ENCODE assay signal across 9 cellular contexts in the genomic region with DNA sequence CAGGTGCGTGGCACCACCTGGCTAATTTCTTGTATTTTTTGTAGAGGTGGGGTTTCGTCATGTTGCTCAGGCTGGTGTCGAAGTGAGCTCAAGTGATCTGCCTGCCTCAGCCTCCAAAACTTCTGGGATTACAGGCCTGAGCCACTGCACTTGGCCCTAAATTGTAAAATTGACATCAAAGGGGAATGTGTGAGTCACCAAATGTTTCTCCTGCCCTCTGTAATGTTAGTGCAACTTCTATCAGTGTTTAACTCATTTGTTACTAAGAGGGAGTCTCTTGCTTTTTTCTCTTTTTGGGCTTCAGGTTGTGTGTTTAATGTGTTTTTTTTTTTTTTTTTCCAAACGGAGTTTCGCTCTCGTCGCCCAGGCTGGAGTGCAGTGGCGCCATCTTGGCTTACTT. TPM values are rescaled to one million over a fixed set of nuclear protein-coding genes. Genes with fewer than 3 reads are reported as not detected.
DNase-seq lines count a peak whose midpoint lies in the region; ATAC-seq and TF ChIP-seq lines count a peak whose summit lies in the region.
"Had no signal": no experiment of that assay in that cellular context is flagged by ENCODE, and none has a peak within 500 bp of the region (broad histone marks: within the 10 kb centered on the region; RNA-seq: fewer than 3 reads in every experiment).

No MANE protein-coding gene starts in this region.

- H3K27ac Mint-ChIP-seq in activated T-cell treated with anti-CD3 and anti-CD28 coated beads, Interleukin-2, amount 50 U/mL, for 24 hours = no peak overlapping the region
- no peak overlapping the region for H3K27ac Mint-ChIP-seq in activated CD8-positive, alpha-beta T cell treated with anti-CD3 and anti-CD28 coated beads, Interleukin-2, amount 10 ng/mL, durations not matched to agents 7 days and 5 days
- H3K27ac Mint-ChIP-seq in glutamatergic neuron (ENCODE audit: unreplicated experiment) = no peak overlapping the region

- H3K27me3 ChIP-seq in foreskin keratinocyte = no peaks in the 10 kb centered on the region
- H3K27me3 ChIP-seq: body of pancreas had no signal

- H3K4me1 ChIP-seq in foreskin keratinocyte = peaks cover 4% of the 10 kb centered on the region

- DNase-seq in activated T-cell treated with anti-CD3 and anti-CD28 coated beads, Interleukin-2, amount 50 U/mL, for 4 hours = no peak
- no peak for DNase-seq in activated T-cell treated with anti-CD3 and anti-CD28 coated beads, Interleukin-2, amount 50 U/mL, for 24 hours
- DNase-seq in activated CD8-positive, alpha-beta T cell treated with anti-CD3 and anti-CD28 coated beads, Interleukin-2, amount 10 ng/mL, durations not matched to agents 7 days and 5 days = no peak
- DNase-seq in foreskin keratinocyte (peak in 1 of 2 donors; percentile 61), stromal cell of bone marrow (ENCODE audit: low read depth) (peak; percentile 86), NCI-H82 (lab: John Stamatoyannopoulos, UW) (no peak), NCI-H2107 (lab: John Stamatoyannopoulos, UW) (no peak), glutamatergic neuron (no peak)

- CTCF ChIA-PET in activated CD8-positive, alpha-beta T cell treated with anti-CD3 and anti-CD28 coated beads, Interleukin-2, amount 10 ng/mL, durations not matched to agents 7 days and 5 days (lab: Charles Lee) = interaction anchor here (0.6 kb wide), 1 partner anchor 457 kb away, joined by 3 read pairs; no protein-coding TSS in a partner anchor

- H3K27me3 Mint-ChIP-seq in activated T-cell treated with anti-CD3 and anti-CD28 coated beads, Interleukin-2, amount 50 U/mL, for 4 hours (ENCODE audit: low read depth) = no peaks in the 10 kb centered on the region
- no peaks in the 10 kb centered on the region for H3K27me3 Mint-ChIP-seq in activated T-cell treated with anti-CD3 and anti-CD28 coated beads, Interleukin-2, amount 50 U/mL, for 24 hours
- no peaks in the 10 kb centered on the region for H3K27me3 Mint-ChIP-seq in activated CD8-positive, alpha-beta T cell treated with anti-CD3 and anti-CD28 coated beads, Interleukin-2, amount 10 ng/mL, durations not matched to agents 7 days and 5 days (ENCODE audit: low read depth)
- H3K27me3 Mint-ChIP-seq in glutamatergic neuron (ENCODE audit: unreplicated experiment) = peaks cover 6% of the 10 kb centered on the region

- no peaks in the 10 kb centered on the region for H3K36me3 Mint-ChIP-seq in activated T-cell treated with anti-CD3 and anti-CD28 coated beads, Interleukin-2, amount 50 U/mL, for 4 hours (ENCODE audit: insufficient read depth)
- H3K36me3 Mint-ChIP-seq in activated T-cell treated with anti-CD3 and anti-CD28 coated beads, Interleukin-2, amount 50 U/mL, for 24 hours (ENCODE audit: low read depth) = peaks cover 23% of the 10 kb centered on the region
- peaks cover 19% of the 10 kb centered on the region for H3K36me3 Mint-ChIP-seq in activated CD8-positive, alpha-beta T cell treated with anti-CD3 and anti-CD28 coated beads, Interleukin-2, amount 10 ng/mL, durations not matched to agents 7 days and 5 days (ENCODE audit: low read depth)
- H3K36me3 Mint-ChIP-seq in glutamatergic neuron (ENCODE audit: unreplicated experiment) = no peaks in the 10 kb centered on the region

- H3K4me1 Mint-ChIP-seq in activated T-cell treated with anti-CD3 and anti-CD28 coated beads, Interleukin-2, amount 50 U/mL, for 4 hours (ENCODE audit: low read depth) = peaks cover 27% of the 10 kb centered on the region
- H3K4me1 Mint-ChIP-seq in activated T-cell treated with anti-CD3 and anti-CD28 coated beads, Interleukin-2, amount 50 U/mL, for 24 hours (ENCODE audit: low read depth) = peaks cover 36% of the 10 kb centered on the region
- peaks cover 39% of the 10 kb centered on the region for H3K4me1 Mint-ChIP-seq in activated CD8-positive, alpha-beta T cell treated with anti-CD3 and anti-CD28 coated beads, Interleukin-2, amount 10 ng/mL, durations not matched to agents 7 days and 5 days (ENCODE audit: low read depth)
- peaks cover 9% of the 10 kb centered on the region for H3K4me1 Mint-ChIP-seq in glutamatergic neuron (ENCODE audit: low read depth, unreplicated experiment)

- no peak for ATAC-seq in activated T-cell treated with anti-CD3 and anti-CD28 coated beads, Interleukin-2, amount 50 U/mL, for 4 hours
- ATAC-seq in activated CD8-positive, alpha-beta T cell treated with anti-CD3 and anti-CD28 coated beads, Interleukin-2, amount 10 ng/mL, durations not matched to agents 7 days and 5 days = no peak
- peak; percentile 20 for ATAC-seq in foreskin keratinocyte
- ATAC-seq: body of pancreas had no signal

- no peak overlapping the region for H3K27ac ChIP-seq in foreskin keratinocyte
- H3K27ac ChIP-seq: body of pancreas had no signal

- TF ChIP-seq CTCF in foreskin keratinocyte (conservative IDR thresholded peaks at IDR 0.05) = no peak
- no peak for TF ChIP-seq CTCF in glutamatergic neuron (IDR thresholded peaks at IDR 0.05; ENCODE audit: partially characterized antibody, unreplicated experiment)

- H3K4me3 Mint-ChIP-seq in activated T-cell treated with anti-CD3 and anti-CD28 coated beads, Interleukin-2, amount 50 U/mL, for 4 hours = peak overlapping the region; percentile 63
- H3K4me3 Mint-ChIP-seq in activated T-cell treated with anti-CD3 and anti-CD28 coated beads, Interleukin-2, amount 50 U/mL, for 24 hours = no peak overlapping the region
- H3K4me3 Mint-ChIP-seq in activated CD8-positive, alpha-beta T cell treated with anti-CD3 and anti-CD28 coated beads, Interleukin-2, amount 10 ng/mL, durations not matched to agents 7 days and 5 days = peak overlapping the region; percentile 12
- no peak overlapping the region for H3K4me3 Mint-ChIP-seq in glutamatergic neuron (ENCODE audit: unreplicated experiment)

- POLR2A ChIA-PET in activated CD8-positive, alpha-beta T cell treated with anti-CD3 and anti-CD28 coated beads, Interleukin-2, amount 10 ng/mL, durations not matched to agents 7 days and 5 days (lab: Charles Lee) = interaction anchor here (0.6 to 1.0 kb wide), 3 partner anchors 10 to 25 kb away, joined by 3 read pairs; partner anchors contain the start of genes FOXM1 and RHNO1

- no peaks in the 10 kb centered on the region for H3K9me3 Mint-ChIP-seq in activated T-cell treated with anti-CD3 and anti-CD28 coated beads, Interleukin-2, amount 50 U/mL, for 4 hours
- no peaks in the 10 kb centered on the region for H3K9me3 Mint-ChIP-seq in activated T-cell treated with anti-CD3 and anti-CD28 coated beads, Interleukin-2, amount 50 U/mL, for 24 hours
- no peaks in the 10 kb centered on the region for H3K9me3 Mint-ChIP-seq in activated CD8-positive, alpha-beta T cell treated with anti-CD3 and anti-CD28 coated beads, Interleukin-2, amount 10 ng/mL, durations not matched to agents 7 days and 5 days (ENCODE audit: insufficient read depth)
- H3K9me3 Mint-ChIP-seq in glutamatergic neuron (ENCODE audit: unreplicated experiment) = peaks cover 5% of the 10 kb centered on the region

RNA-seq across cellular contexts. Expression of gene TULP3, which starts 2.3 kb away (rescaled TPM):
- 1 to 10 TPM; 7.0 to 8.6 (median 7.4) TPM for total RNA-seq in activated T-cell treated with anti-CD3 and anti-CD28 coated beads, Interleukin-2, amount 50 U/mL, for 4 hours
- 10 to 100 TPM in 1 of 2 experiments, 1 to 10 TPM in 1; 9.2 to 10.5 TPM for total RNA-seq in activated CD8-positive, alpha-beta T cell treated with anti-CD3 and anti-CD28 coated beads, Interleukin-2, amount 10 ng/mL, durations not matched to agents 7 days and 5 days
- total RNA-seq in foreskin keratinocyte (21.8 and 21.9 TPM in 2 replicates), glutamatergic neuron (ENCODE audit: unreplicated experiment) (12.5 TPM)
- polyA plus RNA-seq in foreskin keratinocyte = 13.3 and 14.2 TPM in 2 replicates

RNA-seq across cellular contexts. Expression of gene RHNO1, which starts 16.0 kb away (rescaled TPM):
- total RNA-seq in activated T-cell treated with anti-CD3 and anti-CD28 coated beads, Interleukin-2, amount 50 U/mL, for 4 hours = 10 to 100 TPM; 20.1 to 22.6 (median 20.3) TPM
- total RNA-seq in activated CD8-positive, alpha-beta T cell treated with anti-CD3 and anti-CD28 coated beads, Interleukin-2, amount 10 ng/mL, durations not matched to agents 7 days and 5 days = 10 to 100 TPM; 56.9 to 65.9 TPM
- total RNA-seq in foreskin keratinocyte = 33.1 and 33.4 TPM in 2 replicates
- 31.6 and 34.0 TPM in 2 replicates for polyA plus RNA-seq in foreskin keratinocyte
- total RNA-seq in glutamatergic neuron (ENCODE audit: unreplicated experiment) = 14.8 TPM

RNA-seq across cellular contexts. Expression of gene FOXM1, which starts 16.0 kb away (rescaled TPM):
- total RNA-seq in activated T-cell treated with anti-CD3 and anti-CD28 coated beads, Interleukin-2, amount 50 U/mL, for 4 hours = 10 to 100 TPM in 1 of 3 donors, 1 to 10 TPM in 2; 9.1 to 12.8 (median 9.3) TPM
- total RNA-seq in activated CD8-positive, alpha-beta T cell treated with anti-CD3 and anti-CD28 coated beads, Interleukin-2, amount 10 ng/mL, durations not matched to agents 7 days and 5 days = 100 to 1,000 TPM; 138 to 142 TPM
- total RNA-seq in foreskin keratinocyte (70.0 and 91.0 TPM in 2 replicates), glutamatergic neuron (ENCODE audit: unreplicated experiment) (12.7 TPM)
- 52.8 and 73.4 TPM in 2 replicates for polyA plus RNA-seq in foreskin keratinocyte

RNA-seq across cellular contexts. Expression of gene TEX52, which starts 36.2 kb away (rescaled TPM):
- total RNA-seq in activated T-cell treated with anti-CD3 and anti-CD28 coated beads, Interleukin-2, amount 50 U/mL, for 4 hours = not detected
- under 1 TPM; 0.29 to 0.40 TPM for total RNA-seq in activated CD8-positive, alpha-beta T cell treated with anti-CD3 and anti-CD28 coated beads, Interleukin-2, amount 10 ng/mL, durations not matched to agents 7 days and 5 days
- total RNA-seq in foreskin keratinocyte (not detected in 2 replicates), glutamatergic neuron (ENCODE audit: unreplicated experiment) (not detected)
- not detected in 2 replicates for polyA plus RNA-seq in foreskin keratinocyte
- total RNA-seq: body of pancreas had no signal

RNA-seq across cellular contexts. Expression of gene NRIP2, which starts 58.2 kb away (rescaled TPM):
- not detected for total RNA-seq in activated T-cell treated with anti-CD3 and anti-CD28 coated beads, Interleukin-2, amount 50 U/mL, for 4 hours
- not detected for total RNA-seq in activated CD8-positive, alpha-beta T cell treated with anti-CD3 and anti-CD28 coated beads, Interleukin-2, amount 10 ng/mL, durations not matched to agents 7 days and 5 days
- not detected in 2 replicates for total RNA-seq in foreskin keratinocyte
- polyA plus RNA-seq in foreskin keratinocyte = not detected in 2 replicates
- total RNA-seq in glutamatergic neuron (ENCODE audit: unreplicated experiment) = not detected

Comparison
In these comparisons a context has a peak if more than half of its experiments do, and no peak if none do; other contexts are left out.
1. H3K4me3 Mint-ChIP-seq: peak in activated T-cell treated with anti-CD3 and anti-CD28 coated beads, Interleukin-2, amount 50 U/mL, for 4 hours (single experiment) and activated CD8-positive, alpha-beta T cell treated with anti-CD3 and anti-CD28 coated beads, Interleukin-2, amount 10 ng/mL, durations not matched to agents 7 days and 5 days (single experiment); none in activated T-cell treated with anti-CD3 and anti-CD28 coated beads, Interleukin-2, amount 50 U/mL, for 24 hours (single experiment) and glutamatergic neuron (single experiment).